Comparison of ENCODE assay signal across 8 cellular contexts in genomic region chrX:20224814-20225487, GRCh38. TPM values are rescaled to one million over a fixed set of nuclear protein-coding genes. Genes with fewer than 3 reads are reported as not detected.
DNase-seq lines count a peak whose midpoint lies in the region; ATAC-seq and TF ChIP-seq lines count a peak whose summit lies in the region.

No MANE protein-coding gene starts in this region.

- intact Hi-C loops in upper lobe of right lung (cut with DNase I) = no loop called here

- H3K9me3 Mint-ChIP-seq in immature natural killer cell (no peaks in the 10 kb centered on the region), nephron progenitor cell (peaks cover 18% of the 10 kb centered on the region)

- TF ChIP-seq CTCF in upper lobe of right lung (IDR thresholded peaks at IDR 0.05) (no peak), nephron progenitor cell (IDR thresholded peaks at IDR 0.05) (no peak)

- no peaks in the 10 kb centered on the region for H3K36me3 ChIP-seq in upper lobe of right lung

- peaks cover 0 to 7% (median 6%) of the 10 kb centered on the region in 3 donors for H3K36me3 Mint-ChIP-seq in immature natural killer cell
- H3K36me3 Mint-ChIP-seq in nephron progenitor cell (ENCODE audit: low read depth) = peaks cover 19% of the 10 kb centered on the region

- no peaks in the 10 kb centered on the region for H3K9me3 ChIP-seq in upper lobe of right lung

- peaks cover 5% of the 10 kb centered on the region for H3K4me1 ChIP-seq in upper lobe of right lung

- H3K4me3 ChIP-seq in upper lobe of right lung = no peak overlapping the region

- H3K27me3 Mint-ChIP-seq in immature natural killer cell (ENCODE audit: low read depth in 3 of 3) = peaks cover 0 to 4% (median 0%) of the 10 kb centered on the region in 3 donors
- no peaks in the 10 kb centered on the region for H3K27me3 Mint-ChIP-seq in nephron progenitor cell (ENCODE audit: low read depth, poor library complexity)

- no peak overlapping the region for H3K27ac ChIP-seq in upper lobe of right lung

- DNase-seq in HT1080 (ENCODE audit: low read depth) = peak; percentile 34
- no peak for DNase-seq in immature natural killer cell
- no peak for DNase-seq in Kasumi-1 (lab: John Stamatoyannopoulos, UW)
- DNase-seq in DMS 273 (lab: John Stamatoyannopoulos, UW; ENCODE audit: unreplicated experiment) = no peak
- DNase-seq in upper lobe of right lung = no peak
- DNase-seq in nephron progenitor cell = no peak

- ATAC-seq in GM18502 (IDR thresholded peaks at IDR 0.05; ENCODE audit: poor library complexity, unreplicated experiment) = peak; percentile 90
- ATAC-seq in GM21576 (IDR thresholded peaks at IDR 0.05; ENCODE audit: unreplicated experiment) = peak; percentile 71
- no peak for ATAC-seq in upper lobe of right lung

- H3K4me1 Mint-ChIP-seq in immature natural killer cell (peaks cover 17 to 49% of the 10 kb centered on the region in 2 donors), nephron progenitor cell (no peaks in the 10 kb centered on the region)

- H3K27ac Mint-ChIP-seq in immature natural killer cell = peak overlapping the region in 4 of 6 donors; percentile 2 to 48 (median 20)
- no peak overlapping the region for H3K27ac Mint-ChIP-seq in nephron progenitor cell

- H3K27me3 ChIP-seq in upper lobe of right lung = no peaks in the 10 kb centered on the region

- H3K4me3 Mint-ChIP-seq in immature natural killer cell (no peak overlapping the region), nephron progenitor cell (no peak overlapping the region)

RNA-seq across cellular contexts. Expression of gene RPS6KA3, which starts 41.8 kb away (rescaled TPM):
- total RNA-seq in HT1080 (2014; rRNA removed; shearing (Covaris generic)) = 19.6 and 24.4 TPM in 2 replicates
- polyA plus RNA-seq in HT1080 (2015; cell fraction: cytosol; rRNA removed) = 23.7 and 29.2 TPM in 2 replicates
- polyA plus RNA-seq in HT1080 (2015; cell fraction: nucleus; rRNA removed) = 22.6 and 23.6 TPM in 2 replicates
- 10 to 100 TPM; 16.9 to 38.7 (median 28.4) TPM for polyA plus RNA-seq in immature natural killer cell
- 70.5 TPM for total RNA-seq in upper lobe of right lung
